Comparison of ENCODE assay signal across 12 cellular contexts in the genomic region with DNA sequence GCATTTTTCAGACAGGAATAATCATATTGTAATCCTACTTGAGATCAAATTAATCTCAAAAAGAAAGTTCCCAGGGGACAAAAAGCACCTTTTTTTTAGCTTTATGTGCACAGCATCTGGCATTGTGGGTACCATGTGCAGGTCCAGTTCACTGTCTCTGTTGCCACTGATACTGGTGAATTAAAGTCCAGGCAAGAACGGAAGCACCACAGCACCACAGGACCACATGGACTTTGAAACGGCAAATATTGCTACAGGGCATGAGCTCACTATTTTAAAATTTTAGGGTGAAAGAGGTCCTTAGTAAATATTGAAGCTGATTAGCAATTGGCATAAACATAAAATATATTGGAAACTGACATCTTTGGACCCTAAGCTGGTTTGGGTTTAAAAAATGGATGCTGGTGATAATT.
DNase-seq lines count a peak whose midpoint lies in the region; ATAC-seq and TF ChIP-seq lines count a peak whose summit lies in the region.
"Had no signal": no experiment of that assay in that cellular context is flagged by ENCODE, and none has a peak within 500 bp of the region (broad histone marks: within the 10 kb centered on the region; RNA-seq: fewer than 3 reads in every experiment).

No MANE protein-coding gene starts in this region.

- H3K4me3 ChIP-seq in mesendoderm (ENCODE audit: low read length) (no peak overlapping the region), MG63 (no peak overlapping the region)
- H3K4me3 ChIP-seq: GM23248 had no signal

- H3K9ac ChIP-seq in H9 (ENCODE audit: extremely low read depth, insufficient read length, low read length), result no peak overlapping the region
- no peak overlapping the region for H3K9ac ChIP-seq in mesendoderm (ENCODE audit: low read length)
- H3K9ac ChIP-seq: GM23248 had no signal

- H2BK12ac ChIP-seq in H9 (ENCODE audit: insufficient read length, low read depth, low read length), result no peak overlapping the region

- no peak overlapping the region for H3K27ac ChIP-seq in H9 (ENCODE audit: insufficient read length, low read depth, low read length)
- no peak overlapping the region for H3K27ac ChIP-seq in mesendoderm (ENCODE audit: low read depth, low read length)
- H3K27ac ChIP-seq: GM23248 had no signal

- no peaks in the 10 kb centered on the region for H3K9me3 Mint-ChIP-seq in H9
- H3K9me3 Mint-ChIP-seq: CD8-positive, alpha-beta memory T cell had no signal

- H3K23ac ChIP-seq in H9 (ENCODE audit: insufficient read length, low read depth, low read length) (no peak overlapping the region), mesendoderm (ENCODE audit: low read length) (no peak overlapping the region)

- H3K23me2 ChIP-seq in H9 (ENCODE audit: insufficient read length, low read depth, low read length, poor library complexity, severe bottlenecking), result no peaks in the 10 kb centered on the region

- H3K27me3 ChIP-seq in H9 (ENCODE audit: insufficient read depth, low read length), result no peaks in the 10 kb centered on the region
- H3K27me3 ChIP-seq in mesendoderm (ENCODE audit: insufficient read depth, low read length, poor library complexity), result no peaks in the 10 kb centered on the region
- no peaks in the 10 kb centered on the region for H3K27me3 ChIP-seq in MG63
- H3K27me3 ChIP-seq: BE2C had no signal

- H3K36me3 ChIP-seq in mesendoderm (ENCODE audit: control insufficient read depth, insufficient read depth, low read length), result no peaks in the 10 kb centered on the region
- H3K36me3 ChIP-seq in MG63, result no peaks in the 10 kb centered on the region
- H3K36me3 ChIP-seq: BE2C had no signal

- ATAC-seq in left colon (peak; percentile 49), Right ventricle myocardium inferior (no peak)

- H3K18ac ChIP-seq in H9 (ENCODE audit: insufficient read length, low read depth, low read length), result no peak overlapping the region
- no peak overlapping the region for H3K18ac ChIP-seq in mesendoderm (ENCODE audit: low read length)

- no peak overlapping the region for H3T11ph ChIP-seq in H9 (ENCODE audit: low read length)

- WGBS in H9 (ENCODE audit: extremely low coverage, insufficient read length, low lambda C conversion rate), result no CpG with 5 or more reads among the region's 2 CpGs
- no CpG with 5 or more reads among the region's 2 CpGs for WGBS in mesendoderm (ENCODE audit: extremely low coverage, insufficient coverage, low lambda C conversion rate)

- no peaks in the 10 kb centered on the region; the same call in 1 of the 2 replicates for H3K4me1 ChIP-seq in H9 (ENCODE audit: insufficient read depth, low read length)
- H3K4me1 ChIP-seq in mesendoderm (ENCODE audit: control insufficient read depth, low read depth, low read length), result no peaks in the 10 kb centered on the region

- H4K5ac ChIP-seq in H9 (ENCODE audit: insufficient read length, low read depth, low read length), result no peak overlapping the region
- H4K5ac ChIP-seq in mesendoderm (ENCODE audit: low read length), result no peak overlapping the region

- H3K56ac ChIP-seq in H9 (ENCODE audit: insufficient read length, low read depth, low read length), result no peak overlapping the region
- H3K56ac ChIP-seq in mesendoderm (ENCODE audit: low read length), result peak overlapping the region; percentile 50

- H3K4ac ChIP-seq in H9 (ENCODE audit: low read depth, low read length) (no peak overlapping the region), mesendoderm (ENCODE audit: low read depth, low read length) (no peak overlapping the region)

- H3K79me1 ChIP-seq in H9 (ENCODE audit: insufficient read depth, low read depth, low read length, poor library complexity, severe bottlenecking), result no peaks in the 10 kb centered on the region
- no peaks in the 10 kb centered on the region for H3K79me1 ChIP-seq in mesendoderm (ENCODE audit: low read length)

- H3K9me3 ChIP-seq in H9 (ENCODE audit: control insufficient read depth, low read depth, low read length), result no peaks in the 10 kb centered on the region
- no peaks in the 10 kb centered on the region for H3K9me3 ChIP-seq in MG63
- H3K9me3 ChIP-seq: BE2C, Caco-2 had no signal

- peak overlapping the region; percentile 40 for H2AFZ ChIP-seq in H9 (ENCODE audit: low read length)
- H2AFZ ChIP-seq: GM23248 had no signal

- no peaks in the 10 kb centered on the region for H3K79me2 ChIP-seq in H9 (ENCODE audit: insufficient read depth, low read length)
- no peaks in the 10 kb centered on the region for H3K79me2 ChIP-seq in mesendoderm (ENCODE audit: control insufficient read depth, insufficient read depth, low read length)

- no peak overlapping the region for H4K91ac ChIP-seq in H9 (ENCODE audit: insufficient read length, low read depth, low read length)

- no peak overlapping the region for H2BK5ac ChIP-seq in H9 (ENCODE audit: insufficient read length, low read length)
- no peak overlapping the region for H2BK5ac ChIP-seq in mesendoderm (ENCODE audit: low read length)

- no peak for TF ChIP-seq CTCF in H9 (conservative IDR thresholded peaks at IDR 0.05)

- DNase-seq in H9 (no peak), NCI-H524 (lab: John Stamatoyannopoulos, UW) (peak; percentile 24 to 80), left colon (no peak), mesendoderm (no peak), Right ventricle myocardium inferior (ENCODE audit: missing footprints) (no peak), MG63 (no peak), NCI-H2227 (lab: John Stamatoyannopoulos, UW; ENCODE audit: unreplicated experiment) (no peak)
- DNase-seq: BE2C; CD8-positive, alpha-beta memory T cell; GM23248 had no signal

- H3K27me3 Mint-ChIP-seq in H9 (ENCODE audit: low read depth), result no peaks in the 10 kb centered on the region

- no peak overlapping the region for H3K27ac Mint-ChIP-seq in H9
- H3K27ac Mint-ChIP-seq: CD14-positive monocyte; CD8-positive, alpha-beta memory T cell had no signal

- no peak overlapping the region for H3K4me2 ChIP-seq in H9 (ENCODE audit: insufficient read depth, insufficient read length, low read length)
- H3K4me2 ChIP-seq in mesendoderm (ENCODE audit: low read length), result no peak overlapping the region

- H4K20me1 ChIP-seq in H9 (ENCODE audit: control insufficient read depth, insufficient read depth, insufficient read length), result no peaks in the 10 kb centered on the region

- H4K8ac ChIP-seq in H9 (replicated peaks; ENCODE audit: insufficient read length, low read depth, low read length) (no peak overlapping the region), mesendoderm (ENCODE audit: low read depth, low read length) (no peak overlapping the region)

- no peak overlapping the region for H3K14ac ChIP-seq in H9 (ENCODE audit: insufficient read depth, low read length)

- H2BK120ac ChIP-seq in H9 (ENCODE audit: low read depth, low read length, poor library complexity, severe bottlenecking) (no peak overlapping the region), mesendoderm (ENCODE audit: low read depth, low read length) (no peak overlapping the region)

- intact Hi-C loops in left colon (cut with DNase I, micrococcal nuclease), result loop anchor here in 1 of 2 donors (10.0 kb wide), 1 partner anchor 441 kb away; no protein-coding TSS in a partner anchor
- intact Hi-C loops in Right ventricle myocardium inferior (cut with DNase I), result loop anchor here (10.0 kb wide), 1 partner anchor 441 kb away; no protein-coding TSS in a partner anchor

- no peak overlapping the region for H2AK5ac ChIP-seq in H9 (ENCODE audit: insufficient read length, low read length)
- no peak overlapping the region for H2AK5ac ChIP-seq in mesendoderm (ENCODE audit: low read length)

- H2BK15ac ChIP-seq in H9 (ENCODE audit: low read depth, low read length) (no peak overlapping the region), mesendoderm (replicated peaks; ENCODE audit: low read depth) (no peak overlapping the region)

- H3K4me1 Mint-ChIP-seq in H9, result peaks cover 16 to 17% of the 10 kb centered on the region in 2 experiments
- H3K4me1 Mint-ChIP-seq: CD14-positive monocyte; CD8-positive, alpha-beta memory T cell had no signal

- H3K4me3 Mint-ChIP-seq in H9, result no peak overlapping the region
- H3K4me3 Mint-ChIP-seq: CD14-positive monocyte; CD8-positive, alpha-beta memory T cell had no signal

- H3K36me3 Mint-ChIP-seq in H9 (ENCODE audit: insufficient read depth in 1 of 3, low read depth in 3 of 3), result no peaks in the 10 kb centered on the region
- H3K36me3 Mint-ChIP-seq: CD14-positive monocyte; CD8-positive, alpha-beta memory T cell had no signal

- no peak overlapping the region for H2BK20ac ChIP-seq in H9 (ENCODE audit: low read depth, low read length, poor library complexity, severe bottlenecking)

Comparison
In these comparisons a context has a peak if more than half of its experiments do, and no peak if none do; other contexts are left out.
1. DNase-seq: peak in NCI-H524 (2 of 2); none in H9 (single experiment), left colon (0 of 2), mesendoderm (single experiment), Right ventricle myocardium inferior (single experiment), MG63 (single experiment) and NCI-H2227 (single experiment).